ENCODE assay signal across 1 cellular context in the genomic region with DNA sequence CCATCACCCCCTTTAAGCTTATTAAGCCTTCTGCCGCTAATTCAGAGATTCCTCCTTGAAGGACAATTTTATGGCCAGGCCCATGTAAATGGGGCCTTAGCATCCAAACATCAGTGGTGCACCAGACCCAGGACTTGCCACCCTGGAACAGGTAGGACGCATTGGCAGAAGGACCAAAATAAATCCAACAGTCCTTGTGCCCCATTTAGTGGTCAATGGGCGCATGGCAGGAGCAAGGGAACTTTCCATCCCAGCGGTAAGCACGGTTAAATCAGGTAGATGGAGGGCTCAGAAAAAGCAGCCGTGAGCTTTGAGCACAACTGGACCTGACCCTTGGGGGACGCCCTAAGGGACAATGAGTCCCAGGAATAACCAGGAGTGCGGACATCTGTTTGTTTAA.
TF ChIP-seq lines count a peak whose summit lies in the region.

No MANE protein-coding gene starts in this region.

TF ChIP-seq in H1, 55 proteins besides CTCF, POLR2A, EP300 and RAD21:
- TF ChIP-seq SIX5 (IDR thresholded peaks at IDR 0.05; ENCODE audit: low read depth, low read length) (no peak), TAF1 (IDR thresholded peaks at IDR 0.05; ENCODE audit: low read depth, low read length) (no peak), JUN (IDR thresholded peaks at IDR 0.05; ENCODE audit: low read depth, low read length) (no peak), GTF2F1 (IDR thresholded peaks at IDR 0.05; ENCODE audit: borderline replicate concordance, low read depth, low read length) (no peak), FOSL1 (IDR thresholded peaks at IDR 0.05; ENCODE audit: insufficient read depth, low read depth, low read length) (no peak), RXRA (IDR thresholded peaks at IDR 0.05; ENCODE audit: insufficient read depth, low read depth, low read length) (no peak), SIN3A (conservative IDR thresholded peaks at IDR 0.05 in 1 of 2, IDR thresholded peaks at IDR 0.05 in 1 of 2; ENCODE audit: low read depth in 1 of 2, low read length in 2 of 2) (no peak), CEBPB (IDR thresholded peaks at IDR 0.05; ENCODE audit: low read depth, low read length) (no peak), SRF (IDR thresholded peaks at IDR 0.05; ENCODE audit: low read depth, low read length) (no peak), POLR2AphosphoS5 (IDR thresholded peaks at IDR 0.05; ENCODE audit: low read depth, low read length) (no peak), CBX5 (IDR thresholded peaks at IDR 0.05; ENCODE audit: low read depth, low read length) (no peak)
- TF ChIP-seq, protein P1, sequence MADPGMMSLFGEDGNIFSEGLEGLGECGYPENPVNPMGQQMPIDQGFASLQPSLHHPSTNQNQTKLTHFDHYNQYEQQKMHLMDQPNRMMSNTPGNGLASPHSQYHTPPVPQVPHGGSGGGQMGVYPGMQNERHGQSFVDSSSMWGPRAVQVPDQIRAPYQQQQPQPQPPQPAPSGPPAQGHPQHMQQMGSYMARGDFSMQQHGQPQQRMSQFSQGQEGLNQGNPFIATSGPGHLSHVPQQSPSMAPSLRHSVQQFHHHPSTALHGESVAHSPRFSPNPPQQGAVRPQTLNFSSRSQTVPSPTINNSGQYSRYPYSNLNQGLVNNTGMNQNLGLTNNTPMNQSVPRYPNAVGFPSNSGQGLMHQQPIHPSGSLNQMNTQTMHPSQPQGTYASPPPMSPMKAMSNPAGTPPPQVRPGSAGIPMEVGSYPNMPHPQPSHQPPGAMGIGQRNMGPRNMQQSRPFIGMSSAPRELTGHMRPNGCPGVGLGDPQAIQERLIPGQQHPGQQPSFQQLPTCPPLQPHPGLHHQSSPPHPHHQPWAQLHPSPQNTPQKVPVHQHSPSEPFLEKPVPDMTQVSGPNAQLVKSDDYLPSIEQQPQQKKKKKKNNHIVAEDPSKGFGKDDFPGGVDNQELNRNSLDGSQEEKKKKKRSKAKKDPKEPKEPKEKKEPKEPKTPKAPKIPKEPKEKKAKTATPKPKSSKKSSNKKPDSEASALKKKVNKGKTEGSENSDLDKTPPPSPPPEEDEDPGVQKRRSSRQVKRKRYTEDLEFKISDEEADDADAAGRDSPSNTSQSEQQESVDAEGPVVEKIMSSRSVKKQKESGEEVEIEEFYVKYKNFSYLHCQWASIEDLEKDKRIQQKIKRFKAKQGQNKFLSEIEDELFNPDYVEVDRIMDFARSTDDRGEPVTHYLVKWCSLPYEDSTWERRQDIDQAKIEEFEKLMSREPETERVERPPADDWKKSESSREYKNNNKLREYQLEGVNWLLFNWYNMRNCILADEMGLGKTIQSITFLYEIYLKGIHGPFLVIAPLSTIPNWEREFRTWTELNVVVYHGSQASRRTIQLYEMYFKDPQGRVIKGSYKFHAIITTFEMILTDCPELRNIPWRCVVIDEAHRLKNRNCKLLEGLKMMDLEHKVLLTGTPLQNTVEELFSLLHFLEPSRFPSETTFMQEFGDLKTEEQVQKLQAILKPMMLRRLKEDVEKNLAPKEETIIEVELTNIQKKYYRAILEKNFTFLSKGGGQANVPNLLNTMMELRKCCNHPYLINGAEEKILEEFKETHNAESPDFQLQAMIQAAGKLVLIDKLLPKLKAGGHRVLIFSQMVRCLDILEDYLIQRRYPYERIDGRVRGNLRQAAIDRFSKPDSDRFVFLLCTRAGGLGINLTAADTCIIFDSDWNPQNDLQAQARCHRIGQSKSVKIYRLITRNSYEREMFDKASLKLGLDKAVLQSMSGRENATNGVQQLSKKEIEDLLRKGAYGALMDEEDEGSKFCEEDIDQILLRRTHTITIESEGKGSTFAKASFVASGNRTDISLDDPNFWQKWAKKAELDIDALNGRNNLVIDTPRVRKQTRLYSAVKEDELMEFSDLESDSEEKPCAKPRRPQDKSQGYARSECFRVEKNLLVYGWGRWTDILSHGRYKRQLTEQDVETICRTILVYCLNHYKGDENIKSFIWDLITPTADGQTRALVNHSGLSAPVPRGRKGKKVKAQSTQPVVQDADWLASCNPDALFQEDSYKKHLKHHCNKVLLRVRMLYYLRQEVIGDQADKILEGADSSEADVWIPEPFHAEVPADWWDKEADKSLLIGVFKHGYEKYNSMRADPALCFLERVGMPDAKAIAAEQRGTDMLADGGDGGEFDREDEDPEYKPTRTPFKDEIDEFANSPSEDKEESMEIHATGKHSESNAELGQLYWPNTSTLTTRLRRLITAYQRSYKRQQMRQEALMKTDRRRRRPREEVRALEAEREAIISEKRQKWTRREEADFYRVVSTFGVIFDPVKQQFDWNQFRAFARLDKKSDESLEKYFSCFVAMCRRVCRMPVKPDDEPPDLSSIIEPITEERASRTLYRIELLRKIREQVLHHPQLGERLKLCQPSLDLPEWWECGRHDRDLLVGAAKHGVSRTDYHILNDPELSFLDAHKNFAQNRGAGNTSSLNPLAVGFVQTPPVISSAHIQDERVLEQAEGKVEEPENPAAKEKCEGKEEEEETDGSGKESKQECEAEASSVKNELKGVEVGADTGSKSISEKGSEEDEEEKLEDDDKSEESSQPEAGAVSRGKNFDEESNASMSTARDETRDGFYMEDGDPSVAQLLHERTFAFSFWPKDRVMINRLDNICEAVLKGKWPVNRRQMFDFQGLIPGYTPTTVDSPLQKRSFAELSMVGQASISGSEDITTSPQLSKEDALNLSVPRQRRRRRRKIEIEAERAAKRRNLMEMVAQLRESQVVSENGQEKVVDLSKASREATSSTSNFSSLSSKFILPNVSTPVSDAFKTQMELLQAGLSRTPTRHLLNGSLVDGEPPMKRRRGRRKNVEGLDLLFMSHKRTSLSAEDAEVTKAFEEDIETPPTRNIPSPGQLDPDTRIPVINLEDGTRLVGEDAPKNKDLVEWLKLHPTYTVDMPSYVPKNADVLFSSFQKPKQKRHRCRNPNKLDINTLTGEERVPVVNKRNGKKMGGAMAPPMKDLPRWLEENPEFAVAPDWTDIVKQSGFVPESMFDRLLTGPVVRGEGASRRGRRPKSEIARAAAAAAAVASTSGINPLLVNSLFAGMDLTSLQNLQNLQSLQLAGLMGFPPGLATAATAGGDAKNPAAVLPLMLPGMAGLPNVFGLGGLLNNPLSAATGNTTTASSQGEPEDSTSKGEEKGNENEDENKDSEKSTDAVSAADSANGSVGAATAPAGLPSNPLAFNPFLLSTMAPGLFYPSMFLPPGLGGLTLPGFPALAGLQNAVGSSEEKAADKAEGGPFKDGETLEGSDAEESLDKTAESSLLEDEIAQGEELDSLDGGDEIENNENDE (IDR thresholded peaks at IDR 0.05; ENCODE audit: insufficient replicate concordance, low read length): no peak
TF ChIP-seq in H1: peak in this region for 0.
